8 cellular contexts compared by ENCODE assay signal in genomic region chr19:664913-665443, GRCh38. TPM values are rescaled to one million over a fixed set of nuclear protein-coding genes. Genes with fewer than 3 reads are reported as not detected.
DNase-seq lines count a peak whose midpoint lies in the region; ATAC-seq, FAIRE-seq and TF ChIP-seq lines count a peak whose summit lies in the region.

No MANE protein-coding gene starts in this region.

- peaks cover 33% of the 10 kb centered on the region for H3K4me1 Mint-ChIP-seq in activated B cell treated with CpG ODN at 0.5 μM for 24 hours

- H3K4me3 ChIP-seq in bronchial epithelial cell (ENCODE audit: low read depth, low read length) (no peak overlapping the region), kidney (ENCODE audit: low read length in 2 of 2) (peak overlapping the region; percentile 25 to 58)

- POLR2A ChIA-PET in activated B cell treated with CpG ODN at 0.5 μM for 24 hours (lab: Charles Lee) = interaction anchor here (0.6 to 0.7 kb wide), 2 partner anchors 256 to 341 kb away, joined by 4 to 5 read pairs; no protein-coding TSS in a partner anchor

- peaks cover 3% of the 10 kb centered on the region for H3K36me3 Mint-ChIP-seq in activated B cell treated with CpG ODN at 0.5 μM for 24 hours (ENCODE audit: low read depth)

- TF ChIP-seq CTCF in activated B cell treated with CpG ODN at 0.5 μM for 24 hours (IDR thresholded peaks at IDR 0.05) = peak; percentile 43
- peak; percentile 95 for TF ChIP-seq CTCF in bronchial epithelial cell (IDR thresholded peaks at IDR 0.05; ENCODE audit: insufficient read depth, low read length, severe bottlenecking)
- peak; percentile 98 for TF ChIP-seq CTCF in kidney (IDR thresholded peaks at IDR 0.05; ENCODE audit: borderline replicate concordance, extremely low read depth, insufficient read depth)

- DNase-seq in SIG-M5 treated with dmso at 0.1 percent for 504 hours (lab: John Stamatoyannopoulos, UW; ENCODE audit: unreplicated experiment) = peak; percentile 70
- DNase-seq in SIG-M5 (lab: John Stamatoyannopoulos, UW) = no peak
- DNase-seq in NCI-H2171 treated with DMSO at 0.1 percent for 48 hours (lab: John Stamatoyannopoulos, UW) = peak; percentile 81
- DNase-seq in activated B cell treated with CpG ODN at 0.5 μM for 24 hours = peak; percentile 76
- DNase-seq in bronchial epithelial cell (ENCODE audit: low read depth) = peak; percentile 41
- DNase-seq in kidney = peak; percentile 86
- DNase-seq in stimulated activated CD4-positive, alpha-beta T cell treated with anti-CD3 and anti-CD28 coated beads, Interleukin-15, amount 100 ng/mL, for 48 hours (ENCODE audit: low read depth in 2 of 2) = peak; percentile 51 to 80

- no peak overlapping the region for H3K9ac ChIP-seq in kidney (ENCODE audit: low read length in 2 of 2)

- no peak overlapping the region for H3K27ac ChIP-seq in kidney (ENCODE audit: low read depth in 2 of 2, low read length in 2 of 2)

- peak overlapping the region; percentile 50 for H3K4me3 Mint-ChIP-seq in activated B cell treated with CpG ODN at 0.5 μM for 24 hours

- H3K9me3 ChIP-seq in kidney (ENCODE audit: control insufficient read depth in 1 of 2, low read length in 2 of 2) = no peaks in the 10 kb centered on the region

- H3K9me3 Mint-ChIP-seq in activated B cell treated with CpG ODN at 0.5 μM for 24 hours = no peaks in the 10 kb centered on the region

- peak overlapping the region; percentile 63 for H3K27ac Mint-ChIP-seq in activated B cell treated with CpG ODN at 0.5 μM for 24 hours

- H3K36me3 ChIP-seq in bronchial epithelial cell (ENCODE audit: control insufficient read depth, insufficient read depth, low read length) (peaks cover 2% of the 10 kb centered on the region), kidney (ENCODE audit: control insufficient read depth in 1 of 2, insufficient read depth in 2 of 2, low read length in 2 of 2) (no peaks in the 10 kb centered on the region)

- FAIRE-seq in bronchial epithelial cell (lab: Jason Lieb, UNC) = no peak
- FAIRE-seq in kidney (lab: Jason Lieb, UNC) = no peak

- ATAC-seq in activated B cell treated with CpG ODN at 0.5 μM for 24 hours (ENCODE audit: low read depth) (peak; percentile 9), GM19035 (IDR thresholded peaks at IDR 0.05; ENCODE audit: unreplicated experiment) (no peak)

- H3K27me3 Mint-ChIP-seq in activated B cell treated with CpG ODN at 0.5 μM for 24 hours = peaks cover 3% of the 10 kb centered on the region

- intact Hi-C loops in activated B cell treated with CpG ODN at 0.5 μM for 24 hours (cut with micrococcal nuclease) (loop anchor here (1.0 to 10.0 kb wide), 4 partner anchors 50 to 580 kb away; partner anchors contain the start of genes ATP5F1D and MIDN), kidney (cut with DNase I) (loop anchor here (5.0 kb wide), 1 partner anchor 62 kb away; no protein-coding TSS in a partner anchor)

- H3K27me3 ChIP-seq in bronchial epithelial cell (ENCODE audit: control insufficient read depth, insufficient read depth, low read length) = no peaks in the 10 kb centered on the region

- CTCF ChIA-PET in activated B cell treated with CpG ODN at 0.5 μM for 24 hours (lab: Charles Lee) = no interaction called here

- peaks cover 8 to 36% of the 10 kb centered on the region in 2 donors for H3K4me1 ChIP-seq in kidney (ENCODE audit: control insufficient read depth in 1 of 2, insufficient read depth in 1 of 2, low read depth in 1 of 2, low read length in 2 of 2)

RNA-seq across cellular contexts. Expression of gene RNF126, which starts 2.0 kb away (rescaled TPM):
- total RNA-seq in activated B cell treated with CpG ODN at 0.5 μM for 24 hours (75.9 and 82.7 TPM in 2 replicates), bronchial epithelial cell (28.3 and 42.6 TPM in 2 replicates), kidney (38.0 TPM)
- polyA plus RNA-seq in kidney (ENCODE audit: insufficient read depth, low read depth, low replicate concordance) = 33.3 TPM

RNA-seq across cellular contexts. Expression of gene FSTL3, which starts 11.2 kb away (rescaled TPM):
- 2.1 and 2.2 TPM in 2 replicates for total RNA-seq in activated B cell treated with CpG ODN at 0.5 μM for 24 hours
- 80.6 and 143 TPM in 2 replicates for total RNA-seq in bronchial epithelial cell
- 63.0 TPM for total RNA-seq in kidney
- polyA plus RNA-seq in kidney (ENCODE audit: insufficient read depth, low read depth, low replicate concordance) = 23.9 TPM

RNA-seq across cellular contexts. Expression of gene FGF22, which starts 25.3 kb away (rescaled TPM):
- total RNA-seq in activated B cell treated with CpG ODN at 0.5 μM for 24 hours = 0.64 and 0.73 TPM in 2 replicates
- total RNA-seq in bronchial epithelial cell = not detected in 2 replicates
- 0.19 TPM for total RNA-seq in kidney
- 0.71 TPM for polyA plus RNA-seq in kidney (ENCODE audit: insufficient read depth, low read depth, low replicate concordance)

RNA-seq across cellular contexts. Expression of gene PRSS57, which starts 30.3 kb away (rescaled TPM):
- not detected in 2 replicates for total RNA-seq in activated B cell treated with CpG ODN at 0.5 μM for 24 hours
- total RNA-seq in bronchial epithelial cell = not detected in 2 replicates
- total RNA-seq in kidney = not detected
- not detected for polyA plus RNA-seq in kidney (ENCODE audit: insufficient read depth, low read depth, low replicate concordance)

RNA-seq across cellular contexts. Expression of gene POLRMT, which starts 31.6 kb away (rescaled TPM):
- total RNA-seq in activated B cell treated with CpG ODN at 0.5 μM for 24 hours = 54.7 and 58.2 TPM in 2 replicates
- 27.5 and 29.0 TPM in 2 replicates for total RNA-seq in bronchial epithelial cell
- total RNA-seq in kidney = 49.8 TPM
- 117 TPM for polyA plus RNA-seq in kidney (ENCODE audit: insufficient read depth, low read depth, low replicate concordance)

Comparison
In these comparisons a context has a peak if more than half of its experiments do, and no peak if none do; other contexts are left out.
1. CTCF ChIP-seq: peak in every context shown above with its lines; median percentile 98 in kidney; 95 in bronchial epithelial cell; 43 in activated B cell treated with CpG ODN at 0.5 μM for 24 hours.
2. RNA of gene FSTL3, which starts 11.2 kb away (total RNA-seq): 80.6 to 143 TPM in bronchial epithelial cell and 63.0 TPM in kidney (single experiment); 2.1 to 2.2 TPM in activated B cell treated with CpG ODN at 0.5 μM for 24 hours; every median in the first group is over 10 times any median in the second.